ENCODE assay signal across 1 cellular context in the genomic region with DNA sequence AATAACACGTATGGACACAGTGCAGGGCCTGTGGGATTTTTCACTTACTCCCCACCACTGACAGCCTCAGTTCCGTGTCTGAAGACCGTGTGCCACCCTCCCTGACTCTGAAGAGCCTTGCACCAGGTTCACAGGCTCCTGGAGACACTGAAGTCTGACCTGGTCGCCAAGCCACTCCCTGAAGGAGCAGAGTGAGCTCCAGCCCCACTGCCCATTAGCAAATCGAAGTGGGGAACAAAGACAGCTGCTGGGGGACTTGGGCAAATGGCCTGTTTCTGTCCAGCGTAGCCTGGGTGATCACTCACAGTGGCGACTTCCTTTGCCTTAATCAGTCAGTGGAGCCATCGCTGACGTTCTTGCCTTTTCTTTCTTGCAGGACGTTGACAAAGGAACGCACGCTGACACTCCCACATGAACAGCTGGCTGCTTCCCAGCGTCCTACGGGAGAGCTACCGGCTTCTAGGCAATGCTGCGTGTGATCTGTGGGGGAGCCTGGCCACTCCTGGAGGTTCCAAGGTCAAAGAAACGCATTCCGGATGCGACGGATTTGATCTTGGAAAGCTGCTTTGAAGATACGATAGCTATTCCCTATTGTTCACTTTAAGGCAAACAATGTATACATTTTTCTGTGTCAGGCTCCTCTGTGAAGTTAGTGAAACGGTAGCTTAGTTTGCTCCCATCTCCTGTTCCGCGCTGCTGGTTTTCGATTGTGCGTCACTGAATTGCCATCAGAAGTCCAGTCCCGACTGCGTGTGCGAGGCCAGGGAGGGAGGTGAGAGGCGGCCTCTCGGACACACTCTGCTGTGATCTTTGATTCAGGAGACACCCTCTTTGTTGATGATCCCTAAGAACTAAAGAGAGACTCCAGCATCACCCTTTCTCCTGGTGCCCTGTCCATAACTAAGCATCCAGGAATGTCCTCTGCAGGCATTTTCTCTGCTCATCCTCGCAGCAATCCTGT.
A peak's percentile ranks its signal among the peaks of the same experiment; 100 is the strongest.
TF ChIP-seq lines count a peak whose summit lies in the region.
"Not testable (repeated sequence)": the region's sequence is repeated elsewhere in the genome, so short reads cannot be mapped to it uniquely, and the experiment has no call there.

No MANE protein-coding gene starts in this region.

TF ChIP-seq in HepG2, 621 proteins besides CTCF, POLR2A, EP300 and RAD21:
- TF ChIP-seq ZSCAN21 (CRISPR knock-in tag; IDR thresholded peaks at IDR 0.05; ENCODE audit: borderline replicate concordance) (0 out of 2 replicates have a peak, but pooled peaks have one; percentile 17), FOSL2 (CRISPR knock-in tag; IDR thresholded peaks at IDR 0.05) (peak; percentile 1; the same call in 1 of the 2 replicates), HMG20A (CRISPR knock-in tag; IDR thresholded peaks at IDR 0.05; ENCODE audit: borderline replicate concordance) (0 out of 2 replicates have a peak, but pooled peaks have one; percentile 2), SOX6 (CRISPR knock-in tag; IDR thresholded peaks at IDR 0.05) (peak; percentile 7; the same call in 1 of the 2 replicates)
- TF ChIP-seq, protein P1, sequence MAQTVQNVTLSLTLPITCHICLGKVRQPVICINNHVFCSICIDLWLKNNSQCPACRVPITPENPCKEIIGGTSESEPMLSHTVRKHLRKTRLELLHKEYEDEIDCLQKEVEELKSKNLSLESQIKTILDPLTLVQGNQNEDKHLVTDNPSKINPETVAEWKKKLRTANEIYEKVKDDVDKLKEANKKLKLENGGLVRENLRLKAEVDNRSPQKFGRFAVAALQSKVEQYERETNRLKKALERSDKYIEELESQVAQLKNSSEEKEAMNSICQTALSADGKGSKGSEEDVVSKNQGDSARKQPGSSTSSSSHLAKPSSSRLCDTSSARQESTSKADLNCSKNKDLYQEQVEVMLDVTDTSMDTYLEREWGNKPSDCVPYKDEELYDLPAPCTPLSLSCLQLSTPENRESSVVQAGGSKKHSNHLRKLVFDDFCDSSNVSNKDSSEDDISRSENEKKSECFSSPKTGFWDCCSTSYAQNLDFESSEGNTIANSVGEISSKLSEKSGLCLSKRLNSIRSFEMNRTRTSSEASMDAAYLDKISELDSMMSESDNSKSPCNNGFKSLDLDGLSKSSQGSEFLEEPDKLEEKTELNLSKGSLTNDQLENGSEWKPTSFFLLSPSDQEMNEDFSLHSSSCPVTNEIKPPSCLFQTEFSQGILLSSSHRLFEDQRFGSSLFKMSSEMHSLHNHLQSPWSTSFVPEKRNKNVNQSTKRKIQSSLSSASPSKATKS (CRISPR knock-in tag; IDR thresholded peaks at IDR 0.05), result 0 out of 2 replicates have a peak, but pooled peaks have one; percentile 15
- TF ChIP-seq SOX6 (IDR thresholded peaks at IDR 0.05), result not testable (repeated sequence)
